ENCODE assay signal across 33 cellular contexts in genomic region chr11:13695886-13696285, GRCh38.
"Had no signal": no experiment of that assay in that cellular context is flagged by ENCODE, and none has a peak within 500 bp of the region (broad histone marks: within the 10 kb centered on the region; RNA-seq: fewer than 3 reads in every experiment).

No MANE protein-coding gene starts in this region.

- H3K4me3 Mint-ChIP-seq: activated CD4-positive, alpha-beta T cell treated with anti-CD3 and anti-CD28 coated beads, Interleukin-2, amount 10 ng/mL, durations not matched to agents 24 days and 14 days; activated CD8-positive, alpha-beta T cell treated with anti-CD3 and anti-CD28 coated beads for 36 hours; activated naive CD4-positive, alpha-beta T cell treated with anti-CD3 and anti-CD28 coated beads for 36 hours; activated T-helper 1 cell treated with anti-CD3 and anti-CD28 coated beads, Interleukin-12 subunit alpha, Interleukin-12 subunit beta, Interleukin-2, Interleukin-4 antibody, amounts not matched to agents 30 ng/mL and 10 ng/mL and 1 ng/mL, durations not matched to agents 14 hours and 24 hours and 36 hours; brain had no signal

- ATAC-seq: activated CD8-positive, alpha-beta T cell treated with anti-CD3 and anti-CD28 coated beads for 36 hours; activated naive CD4-positive, alpha-beta T cell treated with anti-CD3 and anti-CD28 coated beads, Interleukin-2, amount 50 U/mL, for 72 hours had no signal

- H3K9me3 ChIP-seq: adrenal gland, MG63 had no signal

- FAIRE-seq: bronchial epithelial cell, RCC 7860 had no signal

- H3K27me3 ChIP-seq: adrenal gland, MG63 had no signal

- DNase-seq: activated CD4-positive, alpha-beta T cell treated with anti-CD3 and anti-CD28 coated beads, Interleukin-2, amount 10 ng/mL, durations not matched to agents 24 days and 14 days; activated CD4-positive, alpha-beta T cell treated with anti-CD3 and anti-CD28 coated beads, Interleukin-2, amount 50 U/mL, for 4 hours; activated CD8-positive, alpha-beta T cell treated with anti-CD3 and anti-CD28 coated beads for 36 hours; activated gamma-delta T cell treated with Interleukin-2 at 50 U/mL for 16 hours; activated naive CD4-positive, alpha-beta T cell treated with anti-CD3 and anti-CD28 coated beads for 36 hours; activated T-cell treated with anti-CD3 and anti-CD28 coated beads, Interleukin-2, amount 50 U/mL, for 1 hour; adrenal gland; anterior cingulate cortex; caudate nucleus; cerebellar nuclear complex; Kasumi-1; KBM-7; MG63; NCI-H1048; NCI-H1105 treated with DMSO at 0.1 percent for 48 hours; NCI-H1436; NCI-H1694; NCI-H1930; NCI-H2081 treated with DMSO at 0.1 percent for 48 hours; NCI-H345; NCI-H524 treated with DMSO at 0.1 percent for 48 hours; NK-92 treated with Interleukin-12 subunit alpha and Interleukin-12 subunit beta, amount 100 ng/mL, for 24 hours; PC-9; Right ventricle myocardium superior; SW 1271; T-helper 1 cell; T-helper 2 cell; T-helper 9 cell had no signal

- H3K27ac ChIP-seq: adrenal gland, PC-9 had no signal

- H3K27ac Mint-ChIP-seq: activated CD4-positive, alpha-beta T cell treated with anti-CD3 and anti-CD28 coated beads, Interleukin-2, amount 10 ng/mL, durations not matched to agents 24 days and 14 days; activated CD8-positive, alpha-beta T cell treated with anti-CD3 and anti-CD28 coated beads for 36 hours; activated naive CD4-positive, alpha-beta T cell treated with anti-CD3 and anti-CD28 coated beads for 36 hours; activated naive CD4-positive, alpha-beta T cell treated with anti-CD3 and anti-CD28 coated beads, Interleukin-2, amount 50 U/mL, for 72 hours; activated T-helper 1 cell treated with anti-CD3 and anti-CD28 coated beads, Interleukin-12 subunit alpha, Interleukin-12 subunit beta, Interleukin-2, Interleukin-4 antibody, amounts not matched to agents 30 ng/mL and 10 ng/mL and 1 ng/mL, durations not matched to agents 14 hours and 24 hours and 36 hours; brain had no signal

- H3K9me3 Mint-ChIP-seq: activated CD4-positive, alpha-beta T cell treated with anti-CD3 and anti-CD28 coated beads, Interleukin-2, amount 10 ng/mL, durations not matched to agents 24 days and 14 days; activated naive CD4-positive, alpha-beta T cell treated with anti-CD3 and anti-CD28 coated beads for 36 hours; activated naive CD4-positive, alpha-beta T cell treated with anti-CD3 and anti-CD28 coated beads, Interleukin-2, amount 50 U/mL, for 72 hours; activated T-helper 1 cell treated with anti-CD3 and anti-CD28 coated beads, Interleukin-12 subunit alpha, Interleukin-12 subunit beta, Interleukin-2, Interleukin-4 antibody, amounts not matched to agents 30 ng/mL and 10 ng/mL and 1 ng/mL, durations not matched to agents 14 hours and 24 hours and 36 hours had no signal

- H3K4me3 ChIP-seq: adrenal gland, MG63, PC-9 had no signal

- H3K4me2 ChIP-seq: PC-9 had no signal

- H2AFZ ChIP-seq: PC-9 had no signal
